In genomic region chr5:78757269-78758053, GRCh38 we compare ENCODE assay signal across 9 cellular contexts.
DNase-seq lines count a peak whose midpoint lies in the region; ATAC-seq and TF ChIP-seq lines count a peak whose summit lies in the region.
"Had no signal": no experiment of that assay in that cellular context is flagged by ENCODE, and none has a peak within 500 bp of the region (broad histone marks: within the 10 kb centered on the region; RNA-seq: fewer than 3 reads in every experiment).

No MANE protein-coding gene starts in this region.

- H3K4me2 ChIP-seq in DOHH2 (ENCODE audit: low read length): peak overlapping the region; percentile 61

- peaks cover 9% of the 10 kb centered on the region; the same call in 1 of the 2 replicates for H3K36me3 ChIP-seq in DOHH2 (ENCODE audit: control insufficient read depth, low read length)
- H3K36me3 ChIP-seq: breast epithelium had no signal

- peaks cover 0 to 7% of the 10 kb centered on the region in 2 donors for H3K4me1 Mint-ChIP-seq in natural killer cell treated with Interleukin-12 subunit alpha and Interleukin-12 subunit beta and Interleukin-15 and Interleukin-18, amount 100 ng/mL, for 72 hours (ENCODE audit: low read depth in 2 of 2)

- DNase-seq in fibroblast of peridontal ligament (ENCODE audit: extremely low read depth) (peak; percentile 98), C1 segment of cervical spinal cord (lab: John Stamatoyannopoulos, UW) (no peak), NOMO-1 (lab: John Stamatoyannopoulos, UW; ENCODE audit: unreplicated experiment in 2 of 2) (no peak)
- no peak for DNase-seq in natural killer cell treated with Interleukin-12 subunit alpha and Interleukin-12 subunit beta and Interleukin-15 and Interleukin-18, amount 100 ng/mL, for 72 hours (ENCODE audit: low spot score)
- no peak for DNase-seq in stimulated activated CD4-positive, alpha-beta T cell treated with anti-CD3 and anti-CD28 coated beads, Interleukin-4, amount 100 ng/mL, for 4 hours

- H3K9me2 ChIP-seq in DOHH2 (replicated peaks; ENCODE audit: control insufficient read depth, low read length): no peaks in the 10 kb centered on the region

- peaks cover 8% of the 10 kb centered on the region; the same call in 1 of the 2 replicates for H3F3A ChIP-seq in DOHH2 (ENCODE audit: control insufficient read depth, insufficient read depth)

- no peaks in the 10 kb centered on the region for H4K20me1 ChIP-seq in DOHH2 (ENCODE audit: control insufficient read depth, insufficient read depth, low read depth, low read length)

- H3K4me3 ChIP-seq in DOHH2 (ENCODE audit: low read length): peak overlapping the region; percentile 49
- H3K4me3 ChIP-seq: breast epithelium had no signal

- no peaks in the 10 kb centered on the region for H3K27me3 ChIP-seq in DOHH2 (ENCODE audit: control insufficient read depth, low read length)
- H3K27me3 ChIP-seq: breast epithelium had no signal

- no peaks in the 10 kb centered on the region for H3K79me2 ChIP-seq in DOHH2 (ENCODE audit: control insufficient read depth, low read length)

- no peaks in the 10 kb centered on the region for H3K36me3 Mint-ChIP-seq in natural killer cell treated with Interleukin-12 subunit alpha and Interleukin-12 subunit beta and Interleukin-15 and Interleukin-18, amount 100 ng/mL, for 72 hours

- peaks cover 5 to 8% of the 10 kb centered on the region in 2 donors for H3K27me3 Mint-ChIP-seq in natural killer cell treated with Interleukin-12 subunit alpha and Interleukin-12 subunit beta and Interleukin-15 and Interleukin-18, amount 100 ng/mL, for 72 hours

- no peaks in the 10 kb centered on the region for H3K9me3 ChIP-seq in DOHH2 (ENCODE audit: control insufficient read depth, insufficient read depth, low read length)
- H3K9me3 ChIP-seq: breast epithelium had no signal

- peaks cover 76% of the 10 kb centered on the region for H3K4me1 ChIP-seq in DOHH2 (ENCODE audit: control insufficient read depth, low read length)
- H3K4me1 ChIP-seq: breast epithelium had no signal

- H3K9me3 Mint-ChIP-seq in natural killer cell treated with Interleukin-12 subunit alpha and Interleukin-12 subunit beta and Interleukin-15 and Interleukin-18, amount 100 ng/mL, for 72 hours: no peaks in the 10 kb centered on the region

- TF ChIP-seq CTCF in DOHH2 (IDR thresholded peaks at IDR 0.05; ENCODE audit: low read depth, low read length, poor library complexity, severe bottlenecking): no peak

- ATAC-seq in GM19455 (IDR thresholded peaks at IDR 0.05; ENCODE audit: unreplicated experiment): peak; percentile 29
- ATAC-seq in HG03520 (IDR thresholded peaks at IDR 0.05; ENCODE audit: unreplicated experiment): peak; percentile 33
- ATAC-seq in natural killer cell treated with Interleukin-12 subunit alpha and Interleukin-12 subunit beta and Interleukin-15 and Interleukin-18, amount 100 ng/mL, for 72 hours: no peak

- H3K27ac ChIP-seq in DOHH2 (ENCODE audit: low read depth, low read length): peak overlapping the region; percentile 64

- H3K27ac Mint-ChIP-seq in natural killer cell treated with Interleukin-12 subunit alpha and Interleukin-12 subunit beta and Interleukin-15 and Interleukin-18, amount 100 ng/mL, for 72 hours: no peak overlapping the region

- no peak overlapping the region for H3K4me3 Mint-ChIP-seq in natural killer cell treated with Interleukin-12 subunit alpha and Interleukin-12 subunit beta and Interleukin-15 and Interleukin-18, amount 100 ng/mL, for 72 hours

Comparison
In these comparisons a context has a peak if more than half of its experiments do, and no peak if none do; other contexts are left out.
1. ATAC-seq: peak in GM19455 (single experiment) and HG03520 (single experiment); none in natural killer cell treated with Interleukin-12 subunit alpha and Interleukin-12 subunit beta and Interleukin-15 and Interleukin-18, amount 100 ng/mL, for 72 hours (0 of 2).